Comparison of ENCODE assay signal across 11 cellular contexts in the genomic region with DNA sequence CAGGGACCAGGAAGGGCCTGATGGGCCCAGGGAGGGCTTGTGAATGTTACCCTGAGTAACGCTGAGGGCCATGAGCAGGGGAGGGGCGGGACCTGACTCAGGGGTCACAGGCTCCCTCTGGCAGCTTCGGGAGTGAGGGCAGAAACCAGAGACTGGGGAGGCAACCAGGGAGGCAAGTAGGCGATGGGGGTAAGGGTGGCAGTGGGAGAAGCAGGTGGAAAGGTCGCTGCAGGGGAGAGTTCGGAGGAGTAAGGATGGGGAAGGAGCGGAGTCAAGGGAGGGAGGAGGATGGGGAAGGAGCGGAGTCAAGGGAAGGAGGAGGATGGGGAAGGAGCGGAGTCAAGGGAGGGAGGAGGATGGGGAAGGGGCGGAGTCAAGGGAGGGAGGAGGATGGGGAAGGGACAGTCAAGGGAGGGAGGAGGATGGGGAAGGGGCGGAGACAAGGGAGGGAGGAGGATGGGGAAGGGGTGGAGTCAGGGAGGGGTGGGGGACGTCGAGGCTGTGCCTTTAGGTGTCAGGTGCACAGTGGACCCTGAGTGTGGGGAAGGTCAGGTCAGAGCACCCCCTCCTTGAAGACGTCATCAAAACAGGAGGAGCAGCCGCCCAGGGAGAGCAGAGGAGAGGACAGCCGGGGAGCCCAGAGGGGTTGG. TPM values are rescaled to one million over a fixed set of nuclear protein-coding genes. Genes with fewer than 3 reads are reported as not detected.
DNase-seq lines count a peak whose midpoint lies in the region; ATAC-seq, FAIRE-seq and TF ChIP-seq lines count a peak whose summit lies in the region.
"Had no signal": no experiment of that assay in that cellular context is flagged by ENCODE, and none has a peak within 500 bp of the region (broad histone marks: within the 10 kb centered on the region; RNA-seq: fewer than 3 reads in every experiment).

No MANE protein-coding gene starts in this region.

- H3K27me3 ChIP-seq in HUES48 (ENCODE audit: control insufficient read depth, insufficient read depth, low read length) = no peaks in the 10 kb centered on the region
- no peaks in the 10 kb centered on the region for H3K27me3 ChIP-seq in mammary epithelial cell (ENCODE audit: insufficient read depth, low read length)

- no peak for TF ChIP-seq RAD21 in A549 (conservative IDR thresholded peaks at IDR 0.05 in 1 of 2, IDR thresholded peaks at IDR 0.05 in 1 of 2)

- dilution Hi-C loops in mammary epithelial cell (cut with HindIII; ENCODE audit: low sequenced_read_pairs) = loop anchor here (10.0 kb wide), 1 partner anchor 255 kb away; a partner anchor contains a TSS

- BruUV-seq in mammary epithelial cell (replicated peaks; lab: Mats Ljungman, UMichigan) = no TSS peak

- H3K27ac ChIP-seq in A549 = peak overlapping the region; percentile 77 to 93
- no peak overlapping the region for H3K27ac ChIP-seq in HUES48 (ENCODE audit: low read depth, low read length)
- no peak overlapping the region for H3K27ac ChIP-seq in mammary epithelial cell (ENCODE audit: insufficient read depth, low read depth, low read length)
- H3K27ac ChIP-seq: pancreas had no signal

- in situ Hi-C loops in mammary epithelial cell (cut with MboI; ENCODE audit: low sequenced_read_pairs in 2 of 2) = no loop called here

- no peaks in the 10 kb centered on the region for H4K20me1 ChIP-seq in mammary epithelial cell (ENCODE audit: insufficient read depth, low read length)

- DNase-seq in A549 (ENCODE audit: low read depth in 1 of 2, low spot score in 1 of 2) (peak; percentile 52 to 90), mammary epithelial cell (no peak), left colon (peak; percentile 43 to 80), DMS79 treated with DMSO at 0.1 percent for 48 hours (lab: John Stamatoyannopoulos, UW) (no peak), COLO668 (lab: John Stamatoyannopoulos, UW; ENCODE audit: unreplicated experiment) (no peak), DMS114 treated with DMSO at 0.1 percent for 48 hours (lab: John Stamatoyannopoulos, UW; ENCODE audit: unreplicated experiment) (no peak)
- DNase-seq: T1000 had no signal

- ATAC-seq in A549 = peak; percentile 45 to 52
- peak; percentile 30 for ATAC-seq in left colon
- ATAC-seq in HG02642 (IDR thresholded peaks at IDR 0.05; ENCODE audit: poor library complexity, unreplicated experiment) = no peak
- ATAC-seq: GM12878 had no signal

- no peak for TF ChIP-seq CTCF in A549 (IDR thresholded peaks at IDR 0.05)
- TF ChIP-seq CTCF in mammary epithelial cell (conservative IDR thresholded peaks at IDR 0.05 in 1 of 2, IDR thresholded peaks at IDR 0.05 in 1 of 2; ENCODE audit: extremely low read depth in 1 of 2, insufficient read depth in 1 of 2, low read depth in 1 of 2, low read length in 2 of 2) = no peak

- H2AFZ ChIP-seq in mammary epithelial cell (ENCODE audit: low read depth, low read length) = peak overlapping the region; percentile 71

- CTCF ChIA-PET in A549 (lab: Yijun Ruan, JAX) (interaction anchor here (2.0 kb wide), 1 partner anchor 13 kb away, joined by 4 read pairs; no protein-coding TSS in a partner anchor), mammary epithelial cell (lab: Charles Lee; ENCODE audit: low non-redundant PET) (no interaction called here)

- H3K9ac ChIP-seq in HUES48 (ENCODE audit: low read depth, low read length) = no peak overlapping the region
- no peak overlapping the region for H3K9ac ChIP-seq in mammary epithelial cell (ENCODE audit: insufficient read depth, low read length)

- H3K36me3 ChIP-seq in HUES48 (ENCODE audit: control insufficient read depth, insufficient read depth, low read length) = peaks cover 8% of the 10 kb centered on the region
- H3K36me3 ChIP-seq in mammary epithelial cell (ENCODE audit: insufficient read depth, low read length) = no peaks in the 10 kb centered on the region
- H3K36me3 ChIP-seq: pancreas had no signal

- H3K4me1 ChIP-seq in A549 (peaks cover 4% of the 10 kb centered on the region; the same call in 1 of the 3 replicates), HUES48 (ENCODE audit: control insufficient read depth, insufficient read depth, low read length) (no peaks in the 10 kb centered on the region), mammary epithelial cell (ENCODE audit: insufficient read depth, low read length) (peaks cover 10% of the 10 kb centered on the region)
- H3K4me1 ChIP-seq: pancreas had no signal

- intact Hi-C loops in mammary epithelial cell (cut with micrococcal nuclease) (loop anchor here (5.0 kb wide), 2 partner anchors 153 to 487 kb away; a partner anchor contains a TSS), left colon (cut with DNase I, micrococcal nuclease) (no loop called here)

- H3K4me2 ChIP-seq in A549 (peak overlapping the region; percentile 99), mammary epithelial cell (ENCODE audit: insufficient read depth, low read depth, low read length) (peak overlapping the region; percentile 83)

- no peak for TF ChIP-seq POLR2A in A549 (IDR thresholded peaks at IDR 0.05; ENCODE audit: low read length)

- no peak for FAIRE-seq in A549 (lab: Jason Lieb, UNC)
- FAIRE-seq: GM12878, pancreas had no signal

- no peaks in the 10 kb centered on the region for H3K79me2 ChIP-seq in mammary epithelial cell (ENCODE audit: insufficient read depth, low read length)

- TF ChIP-seq EP300 in A549 (IDR thresholded peaks at IDR 0.05) = no peak

- H3K4me3 ChIP-seq in A549 (peak overlapping the region; percentile 56), HUES48 (ENCODE audit: low read depth, low read length) (peak overlapping the region; percentile 67), mammary epithelial cell (replicated peaks in 1 of 3; ENCODE audit: insufficient read depth in 1 of 3, low read depth in 2 of 3, low read length in 3 of 3) (no peak overlapping the region)
- H3K4me3 ChIP-seq: GM12878 had no signal

- POLR2A ChIA-PET in A549 (lab: Yijun Ruan, JAX) = no interaction called here

- WGBS in A549 (ENCODE audit: missing lambda C conversion rate) = 11% methylated on average over 11 of the region's 16 CpGs
- WGBS in mammary epithelial cell (ENCODE audit: low coverage, missing lambda C conversion rate) = 4% methylated on average over 3 of the region's 16 CpGs

- H3K9me3 ChIP-seq in A549 = no peaks in the 10 kb centered on the region
- H3K9me3 ChIP-seq in HUES48 (ENCODE audit: control insufficient read depth, insufficient read depth, low read length) = no peaks in the 10 kb centered on the region
- H3K9me3 ChIP-seq in mammary epithelial cell (replicated peaks; ENCODE audit: insufficient read depth, low read length) = no peaks in the 10 kb centered on the region
- H3K9me3 ChIP-seq: pancreas had no signal

TF ChIP-seq in A549, 52 proteins besides CTCF, POLR2A, EP300 and RAD21:
- TF ChIP-seq HOXA7 (CRISPR knock-in tag; IDR thresholded peaks at IDR 0.05) (no peak), GATA3 (IDR thresholded peaks at IDR 0.05; ENCODE audit: borderline replicate concordance) (no peak), FOXS1 (CRISPR knock-in tag; IDR thresholded peaks at IDR 0.05) (no peak)
TF ChIP-seq in A549: peak in this region for 0.

RNA-seq across cellular contexts. Expression of a gene that starts 15.5 kb away (rescaled TPM):
- 2.7 and 4.8 TPM in 2 replicates for polyA plus RNA-seq in A549 (2011; rRNA removed)
- 0.61 and 0.80 TPM in 2 replicates for polyA plus RNA-seq in A549 (2012; cell fraction: cytosol; rRNA removed)
- polyA plus RNA-seq in A549 (2012; cell fraction: nucleus; rRNA removed) = 2.0 and 2.8 TPM in 2 replicates
- 1.6 to 2.4 TPM (median 1.8 TPM) in 3 replicates for polyA plus RNA-seq in A549 (2017; fragmentation: RNase III; extraction: RNeasy Plus Mini Kit Qiagen cat#74134 plus additional on column Dnase treatment)
- polyA minus RNA-seq in A549 (2011; rRNA and poly(A)+ RNA removed) = 3.0 and 3.3 TPM in 2 replicates
- total RNA-seq in mammary epithelial cell = 10 to 100 TPM in 1 of 2 donors, 1 to 10 TPM in 1; 2.3 to 18.6 TPM
- 7.5 TPM for polyA plus RNA-seq in mammary epithelial cell
- polyA minus RNA-seq in mammary epithelial cell = 11.2 TPM
- 100 to 1,000 TPM; 152 to 240 TPM for total RNA-seq in left colon
- total RNA-seq: GM12878 had no signal
- polyA plus RNA-seq: GM12878 had no signal

RNA-seq across cellular contexts. Expression of a gene that starts 28.1 kb away (rescaled TPM):
- polyA plus RNA-seq in A549 (2011; rRNA removed) (1.7 and 2.2 TPM in 2 replicates), A549 (2017; fragmentation: RNase III; extraction: RNeasy Plus Mini Kit Qiagen cat#74134 plus additional on column Dnase treatment) (13.1 to 14.3 TPM (median 13.6 TPM) in 3 replicates), mammary epithelial cell (0.22 TPM)
- polyA plus RNA-seq in A549 (2012; cell fraction: cytosol; rRNA removed) = 4.2 and 6.1 TPM in 2 replicates
- polyA plus RNA-seq in A549 (2012; cell fraction: nucleus; rRNA removed) = 9.9 and 11.3 TPM in 2 replicates
- polyA minus RNA-seq in A549 (2011; rRNA and poly(A)+ RNA removed) = 3.3 and 4.6 TPM in 2 replicates
- total RNA-seq in mammary epithelial cell (1 to 10 TPM; 1.7 to 2.8 TPM), left colon (1 to 10 TPM; 3.0 to 3.1 TPM)
- polyA minus RNA-seq in mammary epithelial cell = 4.6 TPM

RNA-seq across cellular contexts. Expression of a gene that starts 41.9 kb away (rescaled TPM):
- polyA plus RNA-seq in A549 (2011; rRNA removed) (0.27 and 1.2 TPM in 2 replicates), A549 (2017; fragmentation: RNase III; extraction: RNeasy Plus Mini Kit Qiagen cat#74134 plus additional on column Dnase treatment) (0.25 to 0.32 TPM (median 0.28 TPM) in 3 replicates), mammary epithelial cell (not detected)
- 0.13 and 0.49 TPM in 2 replicates for polyA plus RNA-seq in A549 (2012; cell fraction: cytosol; rRNA removed)
- 0.58 TPM in 1 of 2 replicates, not detected in the other for polyA plus RNA-seq in A549 (2012; cell fraction: nucleus; rRNA removed)
- 1.5 TPM in 1 of 2 replicates, not detected in the other for polyA minus RNA-seq in A549 (2011; rRNA and poly(A)+ RNA removed)
- total RNA-seq in mammary epithelial cell (not detected), left colon (not detected)
- polyA minus RNA-seq in mammary epithelial cell = not detected
- total RNA-seq: pancreas had no signal
- polyA plus RNA-seq: pancreas had no signal

Comparison
In these comparisons a context has a peak if more than half of its experiments do, and no peak if none do; other contexts are left out.
1. DNase-seq: peak in A549 (2 of 2) and left colon (2 of 2); none in mammary epithelial cell (single experiment), DMS79 treated with DMSO at 0.1 percent for 48 hours (single experiment), COLO668 (single experiment) and DMS114 treated with DMSO at 0.1 percent for 48 hours (single experiment).
2. H3K27ac ChIP-seq: peak in A549 (2 of 2); none in HUES48 (single experiment) and mammary epithelial cell (single experiment).
3. H3K4me3 ChIP-seq: peak in A549 (single experiment) and HUES48 (single experiment); none in mammary epithelial cell (0 of 3).
4. RNA of a gene that starts 15.5 kb away (total RNA-seq): 152 to 240 TPM in left colon; 2.3 to 18.6 TPM in mammary epithelial cell; every median in the first group is over 4 times any median in the second.